Comparison of ENCODE assay signal across 8 cellular contexts in the genomic region with DNA sequence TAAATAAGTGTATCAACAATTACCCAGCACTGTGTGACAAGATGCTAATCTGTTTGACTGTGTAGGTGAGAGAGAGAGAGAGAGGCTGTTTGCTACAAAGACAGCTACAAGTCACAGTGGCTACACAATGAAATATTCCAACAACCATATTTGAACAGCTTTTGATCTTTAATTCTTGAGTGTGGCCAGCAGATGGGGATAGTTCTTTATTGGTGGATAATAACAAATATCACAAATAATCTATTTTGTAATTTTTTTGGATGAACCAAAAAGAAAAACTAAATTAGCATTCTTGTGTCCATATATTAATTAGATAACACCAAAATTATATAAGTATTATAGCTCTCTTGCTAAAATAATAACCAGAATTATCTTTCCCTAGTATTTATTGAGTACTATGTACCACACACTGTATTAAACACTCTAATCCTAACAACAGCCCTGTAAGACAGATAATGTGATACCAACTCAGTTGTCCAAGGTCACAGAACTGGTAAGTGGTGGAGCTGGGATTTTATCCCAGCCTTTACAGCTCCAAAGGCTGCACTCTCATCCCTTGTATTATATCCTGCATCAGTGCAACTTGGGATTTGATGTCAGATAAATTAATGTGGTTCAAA.
A peak's percentile ranks its signal among the peaks of the same experiment; 100 is the strongest.
DNase-seq lines count a peak whose midpoint lies in the region; ATAC-seq, FAIRE-seq and TF ChIP-seq lines count a peak whose summit lies in the region.

No MANE protein-coding gene starts in this region.

- intact Hi-C loops in Panc1 (cut with micrococcal nuclease; ENCODE audit: unreplicated experiment), result loop anchor here (1.0 to 5.0 kb wide), 4 partner anchors 131 to 323 kb away; no protein-coding TSS in a partner anchor

- BruUV-seq in Panc1 (replicated peaks; lab: Mats Ljungman, UMichigan), result no TSS peak

- DNase-seq in AG04450 (ENCODE audit: low read depth, low spot score) (peak; percentile 15), GM18507 (ENCODE audit: extremely low spot score, insufficient read length, low read depth) (no peak), Panc1 (ENCODE audit: low read depth, low spot score) (peak; percentile 15), foreskin keratinocyte (no peak), KG1 (lab: John Stamatoyannopoulos, UW) (no peak), NCI-H446 treated with DMSO at 0.1 percent for 48 hours (lab: John Stamatoyannopoulos, UW) (no peak)
- no peak for DNase-seq in effector CD8-positive, alpha-beta T cell (lab: John Stamatoyannopoulos, UW)

- no peak overlapping the region for H3K4me3 ChIP-seq in AG04450 (ENCODE audit: low read depth, low read length)
- no peak overlapping the region for H3K4me3 ChIP-seq in Panc1 (ENCODE audit: low read depth in 2 of 2, low read length in 2 of 2)

- H3K36me3 ChIP-seq in Panc1 (ENCODE audit: control insufficient read depth, insufficient read depth, low read length), result no peaks in the 10 kb centered on the region

- CTCF ChIA-PET in AG04450 (lab: Charles Lee) (interaction anchor here (0.6 to 4.2 kb wide), 52 partner anchors 8 to 323 kb away, joined by 3 to 156 read pairs (median 4); no protein-coding TSS in a partner anchor), Panc1 (lab: Charles Lee) (interaction anchor here (0.6 to 1.0 kb wide), 7 partner anchors 8 to 281 kb away, joined by 3 to 8 read pairs (median 3); no protein-coding TSS in a partner anchor)

- ATAC-seq in Panc1 (peak; percentile 70), foreskin keratinocyte (peak; percentile 19), GM21390 (IDR thresholded peaks at IDR 0.05; ENCODE audit: unreplicated experiment) (no peak)

- POLR2A ChIA-PET in AG04450 (lab: Yijun Ruan, JAX) (interaction anchor here (0.6 kb wide), 1 partner anchor 25 kb away, joined by 3 read pairs; no protein-coding TSS in a partner anchor), Panc1 (lab: Charles Lee) (no interaction called here)

- in situ Hi-C loops in Panc1 (cut with HindIII; ENCODE audit: low pct_unique_long_range_greater_than_20kb, low sequenced_read_pairs), result no loop called here

- no peaks in the 10 kb centered on the region for H3K27me3 ChIP-seq in AG04450 (ENCODE audit: control insufficient read depth, insufficient read depth, low read length)
- H3K27me3 ChIP-seq in Panc1 (ENCODE audit: control insufficient read depth, insufficient read depth, low read length), result peaks cover 4% of the 10 kb centered on the region; the same call in 1 of the 2 replicates
- H3K27me3 ChIP-seq in foreskin keratinocyte, result peaks cover 23% of the 10 kb centered on the region

- FAIRE-seq in GM18507 (lab: Jason Lieb, UNC), result peak; percentile 61

- no peak overlapping the region for H3K27ac ChIP-seq in AG04450 (ENCODE audit: low read depth, low read length)
- H3K27ac ChIP-seq in Panc1 (ENCODE audit: low read length), result no peak overlapping the region
- H3K27ac ChIP-seq in foreskin keratinocyte, result no peak overlapping the region

- H3K4me1 ChIP-seq in Panc1 (ENCODE audit: control insufficient read depth, insufficient read depth, low read length) (no peaks in the 10 kb centered on the region), foreskin keratinocyte (no peaks in the 10 kb centered on the region)

- TF ChIP-seq CTCF in AG04450 (IDR thresholded peaks at IDR 0.05; ENCODE audit: low read depth, low read length) (peak; percentile 56), Panc1 (IDR thresholded peaks at IDR 0.05) (peak; percentile 68; the same call in 1 of the 2 replicates), foreskin keratinocyte (conservative IDR thresholded peaks at IDR 0.05) (peak; percentile 70)

- H3K9me3 ChIP-seq in AG04450 (ENCODE audit: control insufficient read depth, insufficient read depth, low read length), result no peaks in the 10 kb centered on the region
- no peaks in the 10 kb centered on the region for H3K9me3 ChIP-seq in Panc1 (ENCODE audit: control insufficient read depth, insufficient read depth, low read depth, low read length)

Comparison
In these comparisons a context has a peak if more than half of its experiments do, and no peak if none do; other contexts are left out.
1. DNase-seq: peak in AG04450 (single experiment) and Panc1 (single experiment); none in GM18507 (single experiment), foreskin keratinocyte (0 of 2), KG1 (single experiment), effector CD8-positive, alpha-beta T cell (single experiment) and NCI-H446 treated with DMSO at 0.1 percent for 48 hours (single experiment).
2. Peak in every context shown above with its lines, with median percentiles within 50 percentile points of each other: CTCF ChIP-seq.